In the genomic region with DNA sequence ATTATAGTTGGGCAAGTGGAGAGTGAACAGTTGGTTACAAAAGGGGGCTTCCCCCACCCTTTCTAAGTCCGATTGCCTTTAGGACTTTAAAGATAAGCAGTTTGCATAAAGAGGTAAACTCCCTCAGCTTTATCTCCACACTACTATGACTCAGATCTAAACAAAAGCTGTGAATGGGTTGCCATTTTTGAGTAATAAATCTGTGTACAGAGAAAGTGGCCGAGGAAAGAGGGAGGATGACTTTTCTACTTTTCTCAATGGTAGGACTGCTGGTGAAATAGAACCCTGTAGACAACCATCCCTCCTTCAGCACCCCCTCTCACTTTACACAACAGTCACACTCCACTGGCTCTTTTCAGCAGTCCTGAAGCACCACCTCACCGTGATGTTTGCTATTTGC, we compare ENCODE assay signal across 1 cellular context.
TF ChIP-seq lines count a peak whose summit lies in the region.

No MANE protein-coding gene starts in this region.

TF ChIP-seq in GM23338, 12 proteins besides CTCF, POLR2A, EP300 and RAD21 (continued from another document):
- no peak for TF ChIP-seq ZNF462 (CRISPR knock-in tag; IDR thresholded peaks at IDR 0.05)
- no peak for TF ChIP-seq EZH2 (IDR thresholded peaks at IDR 0.05; ENCODE audit: low read depth, unreplicated experiment)
- no peak for TF ChIP-seq CREB1 (CRISPR knock-in tag; IDR thresholded peaks at IDR 0.05; ENCODE audit: low read depth)
- TF ChIP-seq JUNB (IDR thresholded peaks at IDR 0.05; ENCODE audit: unreplicated experiment), result no peak
TF ChIP-seq in GM23338: peak in this region for 0.
